ENCODE assay signal across 1 cellular context in genomic region chr20:584375-585301, GRCh38.
TF ChIP-seq lines count a peak whose summit lies in the region.

No MANE protein-coding gene starts in this region.

TF ChIP-seq in K562, 482 proteins besides CTCF, POLR2A, EP300 and RAD21 (continued from another document and continues in another):
- TF ChIP-seq ZNF592 (IDR thresholded peaks at IDR 0.05) (peak; percentile 68; the same call in 1 of the 2 replicates), CSDE1 (IDR thresholded peaks at IDR 0.05) (no peak), MTA3 (IDR thresholded peaks at IDR 0.05; ENCODE audit: borderline replicate concordance) (no peak), RAD51 (IDR thresholded peaks at IDR 0.05; ENCODE audit: borderline replicate concordance, low read depth) (peak; percentile 71), MIER1 (IDR thresholded peaks at IDR 0.05; ENCODE audit: low read depth) (no peak), NUFIP1 (IDR thresholded peaks at IDR 0.05; ENCODE audit: partially characterized antibody) (no peak), MYC (IDR thresholded peaks at IDR 0.05; ENCODE audit: low read depth, low read length) (no peak), MYC (CRISPR knock-in tag; IDR thresholded peaks at IDR 0.05; ENCODE audit: borderline replicate concordance, low read depth) (no peak), ZNF143 (CRISPR knock-in tag; IDR thresholded peaks at IDR 0.05) (peak; percentile 85), E2F6 (IDR thresholded peaks at IDR 0.05; ENCODE audit: borderline replicate concordance in 1 of 2, extremely low read depth in 1 of 2, insufficient read depth in 1 of 2, insufficient read length in 1 of 2, low read depth in 1 of 2, low read length in 1 of 2, poor library complexity in 1 of 2, severe bottlenecking in 1 of 2) (peak; percentile 24 to 50), FOXJ3 (CRISPR knock-in tag; IDR thresholded peaks at IDR 0.05) (no peak), ZNF76 (CRISPR knock-in tag; IDR thresholded peaks at IDR 0.05; ENCODE audit: borderline replicate concordance) (no peak), ZNF253 (CRISPR knock-in tag; conservative IDR thresholded peaks at IDR 0.05) (no peak), L3MBTL2 (IDR thresholded peaks at IDR 0.05) (peak; percentile 93), MGA (IDR thresholded peaks at IDR 0.05) (peak; percentile 89), BACH1 (tag; IDR thresholded peaks at IDR 0.05) (no peak), RERE (CRISPR knock-in tag; IDR thresholded peaks at IDR 0.05; ENCODE audit: borderline replicate concordance) (no peak), TBP (optimal IDR thresholded peaks at IDR 0.05; ENCODE audit: low read depth, low read length) (no peak), GTF2F1 (IDR thresholded peaks at IDR 0.05; ENCODE audit: low read depth, low read length) (no peak), RNF219 (CRISPR knock-in tag; IDR thresholded peaks at IDR 0.05) (no peak), RBM39 (optimal IDR thresholded peaks at IDR 0.05; ENCODE audit: low read depth, low read length) (no peak), HES1 (IDR thresholded peaks at IDR 0.05; ENCODE audit: low read depth) (no peak), SRSF1 (IDR thresholded peaks at IDR 0.05; ENCODE audit: low read depth, low read length) (no peak), CHD2 (IDR thresholded peaks at IDR 0.05; ENCODE audit: low read depth, low read length) (no peak), JUND (IDR thresholded peaks at IDR 0.05; ENCODE audit: borderline replicate concordance, low read depth, low read length) (peak; percentile 16; the same call in 1 of the 2 replicates), JUND (tag; IDR thresholded peaks at IDR 0.05; ENCODE audit: borderline replicate concordance, low read depth, low read length) (no peak; the same call in 2 of the 3 replicates), PHB (CRISPR knock-in tag; IDR thresholded peaks at IDR 0.05) (no peak), FOXM1 (IDR thresholded peaks at IDR 0.05; ENCODE audit: low read depth) (no peak), FOXM1 (CRISPR knock-in tag; IDR thresholded peaks at IDR 0.05; ENCODE audit: low read depth) (no peak), TRIM28 (IDR thresholded peaks at IDR 0.05) (peak; percentile 83), HCFC1 (IDR thresholded peaks at IDR 0.05; ENCODE audit: low read depth, low read length) (peak; percentile 85), MAFG (tag; conservative IDR thresholded peaks at IDR 0.05) (peak; percentile 64)
